In the genomic region with DNA sequence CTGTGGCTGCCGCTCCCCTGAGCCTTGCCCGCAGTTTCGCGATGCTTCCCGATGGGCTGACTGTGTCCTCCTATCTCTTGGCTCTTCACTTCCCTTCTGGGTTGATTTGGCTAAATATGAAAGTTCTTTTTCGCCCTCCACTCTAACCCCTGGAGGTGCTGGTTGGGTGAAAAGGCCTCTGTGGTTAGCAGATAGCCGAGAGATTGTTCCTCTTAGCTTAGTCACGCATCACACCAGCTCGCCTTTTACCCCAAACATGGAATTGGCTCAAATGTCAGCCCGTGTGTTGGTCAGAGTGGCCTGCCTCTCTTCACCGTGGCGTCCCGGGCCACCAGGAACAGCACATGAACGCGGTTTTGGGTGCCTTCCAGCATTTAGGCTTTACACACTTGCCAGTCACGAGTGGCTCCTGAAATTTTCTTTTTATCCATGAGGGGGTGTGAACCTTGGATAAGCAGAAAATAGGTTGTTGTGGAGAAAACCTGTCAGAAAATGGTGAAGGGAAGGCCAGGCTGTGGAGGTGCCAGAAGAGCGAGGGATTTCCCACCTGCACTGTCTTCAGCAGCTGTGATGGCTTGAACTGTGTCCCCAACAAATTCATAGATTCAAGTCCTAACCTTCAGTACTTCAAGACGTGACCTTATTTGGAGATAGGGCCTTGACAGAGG, we compare ENCODE assay signal across 10 cellular contexts. TPM values are rescaled to one million over a fixed set of nuclear protein-coding genes. Genes with fewer than 3 reads are reported as not detected.
DNase-seq lines count a peak whose midpoint lies in the region; ATAC-seq and TF ChIP-seq lines count a peak whose summit lies in the region.
"Had no signal": no experiment of that assay in that cellular context is flagged by ENCODE, and none has a peak within 500 bp of the region (broad histone marks: within the 10 kb centered on the region; RNA-seq: fewer than 3 reads in every experiment).

No MANE protein-coding gene starts in this region.

- intact Hi-C loops in heart left ventricle (cut with DNase I) = no loop called here
- intact Hi-C loops in stomach (cut with DNase I; ENCODE audit: low total_unique reads) = no loop called here

- peak; percentile 9 for ATAC-seq in HG03354 (IDR thresholded peaks at IDR 0.05; ENCODE audit: poor library complexity, severe bottlenecking, unreplicated experiment)
- peak in 3 of 4 donors; percentile 14 to 50 (median 48) for ATAC-seq in heart left ventricle
- ATAC-seq in GM21515 (IDR thresholded peaks at IDR 0.05; ENCODE audit: unreplicated experiment) = no peak
- ATAC-seq in GM21423 (IDR thresholded peaks at IDR 0.05; ENCODE audit: unreplicated experiment) = no peak
- ATAC-seq: HCT116, Panc1, WTC11 had no signal

- TF ChIP-seq CTCF in heart left ventricle (IDR thresholded peaks at IDR 0.05) (no peak), stomach (IDR thresholded peaks at IDR 0.05) (no peak)

- TF ChIP-seq EP300 in stomach (IDR thresholded peaks at IDR 0.05) = no peak

- H3K27me3 ChIP-seq in heart left ventricle (peaks cover 0 to 10% (median 0%) of the 10 kb centered on the region in 9 donors), stomach (no peaks in the 10 kb centered on the region)

- H3K27ac ChIP-seq in heart left ventricle (peak overlapping the region in 4 of 12 donors; percentile 13 to 66 (median 44)), stomach (peak overlapping the region in 2 of 5 donors; percentile 54 to 60)

- WGBS in heart left ventricle, 4 donors = 67 to 76% (median 74%) methylated on average over 18 of the region's 18 CpGs
- WGBS in stomach, 5 donors = 56 to 76% (median 62%) methylated on average over 13 to 18 of the region's 18 CpGs

- DNase-seq in OCI-M1 (lab: John Stamatoyannopoulos, UW) = peak; percentile 94
- no peak for DNase-seq in heart left ventricle
- peak; percentile 38 for DNase-seq in stomach
- DNase-seq in COR-L47 (lab: John Stamatoyannopoulos, UW) = no peak

- H3K4me1 ChIP-seq in heart left ventricle = peaks cover 0 to 18% (median 6%) of the 10 kb centered on the region in 12 donors
- peaks cover 0 to 18% (median 2%) of the 10 kb centered on the region in 4 donors for H3K4me1 ChIP-seq in stomach

- H3K36me3 ChIP-seq in heart left ventricle = no peaks in the 10 kb centered on the region
- H3K36me3 ChIP-seq in stomach = no peaks in the 10 kb centered on the region

- no peak for TF ChIP-seq POLR2A in heart left ventricle (IDR thresholded peaks at IDR 0.05)
- TF ChIP-seq POLR2A in stomach (IDR thresholded peaks at IDR 0.05) = no peak

- H3K4me3 ChIP-seq in heart left ventricle = no peak overlapping the region
- no peak overlapping the region for H3K4me3 ChIP-seq in stomach

- H3K9me3 ChIP-seq in heart left ventricle = no peaks in the 10 kb centered on the region
- H3K9me3 ChIP-seq in stomach = no peaks in the 10 kb centered on the region

RNA-seq across cellular contexts. Expression of a gene that starts 8.9 kb away (rescaled TPM):
- 10 to 100 TPM; 20.3 to 39.0 (median 29.8) TPM for total RNA-seq in heart left ventricle
- polyA plus RNA-seq in heart left ventricle = 1 to 10 TPM; 6.4 to 8.2 TPM
- total RNA-seq in stomach = 10 to 100 TPM in 1 of 5 donors, 1 to 10 TPM in 3, not detected in 1; 2.7 to 22.3 (median 5.3) TPM
- under 1 TPM; 0.35 to 0.68 (median 0.46) TPM for polyA plus RNA-seq in stomach

Comparison
In these comparisons a context has a peak if more than half of its experiments do, and no peak if none do; other contexts are left out.
1. ATAC-seq: peak in HG03354 (single experiment) and heart left ventricle (3 of 4); none in GM21515 (single experiment) and GM21423 (single experiment).
2. DNase-seq: peak in OCI-M1 (single experiment) and stomach (single experiment); none in heart left ventricle (0 of 5) and COR-L47 (single experiment).